In the genomic region with DNA sequence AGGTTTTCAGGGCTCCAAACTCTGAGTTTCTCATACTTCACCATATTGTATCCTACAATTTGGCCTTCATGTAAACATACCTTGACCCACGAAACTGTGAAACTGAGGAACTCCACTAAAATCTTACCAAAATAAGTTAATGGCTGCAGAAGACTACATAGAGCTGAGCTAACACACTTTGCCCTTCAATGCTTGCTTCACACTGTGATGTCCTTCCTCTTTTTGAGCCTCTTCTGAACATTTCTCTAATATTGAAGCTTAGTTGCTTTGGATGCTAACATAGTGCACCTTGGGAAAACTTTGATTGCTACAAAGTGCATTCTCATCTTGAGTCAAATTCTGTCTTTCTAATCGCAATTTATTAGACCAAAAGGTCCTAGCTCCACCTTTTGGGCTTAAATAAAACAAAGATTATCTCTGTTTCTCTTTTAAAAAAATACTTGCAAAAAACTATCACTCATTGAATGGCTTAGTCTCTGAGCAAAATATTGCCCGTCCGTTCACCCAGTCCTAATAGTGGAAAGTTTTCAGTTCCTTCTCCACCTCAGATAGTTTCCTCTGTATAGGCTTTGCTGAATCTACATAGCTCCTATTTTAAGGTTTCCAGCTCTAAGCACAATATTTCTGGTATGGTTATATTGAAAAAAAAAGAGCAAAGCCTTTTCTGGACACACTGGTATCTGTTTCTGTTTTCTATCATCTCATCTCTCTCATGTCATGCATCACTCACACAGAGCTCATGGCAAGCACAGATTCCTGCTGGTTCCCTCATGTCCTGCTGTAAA, we compare ENCODE assay signal across 18 cellular contexts.
DNase-seq lines count a peak whose midpoint lies in the region; ATAC-seq and TF ChIP-seq lines count a peak whose summit lies in the region.
"Had no signal": no experiment of that assay in that cellular context is flagged by ENCODE, and none has a peak within 500 bp of the region (broad histone marks: within the 10 kb centered on the region; RNA-seq: fewer than 3 reads in every experiment).

No MANE protein-coding gene starts in this region.

- H2AK5ac ChIP-seq in mesendoderm (ENCODE audit: low read length), result no peak overlapping the region

- H3K79me2 ChIP-seq in PC-9 (ENCODE audit: low read depth) (no peaks in the 10 kb centered on the region), mesendoderm (ENCODE audit: control insufficient read depth, insufficient read depth, low read length) (no peaks in the 10 kb centered on the region)

- H3K18ac ChIP-seq in mesendoderm (ENCODE audit: low read length), result no peak overlapping the region

- H3K36me3 ChIP-seq in PC-9 (ENCODE audit: low read depth) (no peaks in the 10 kb centered on the region), mesendoderm (ENCODE audit: control insufficient read depth, insufficient read depth, low read length) (no peaks in the 10 kb centered on the region)
- H3K36me3 ChIP-seq: upper lobe of left lung had no signal

- no peak overlapping the region for H3K9ac ChIP-seq in mesendoderm (ENCODE audit: low read length)

- H3K9me3 ChIP-seq in PC-9 (ENCODE audit: insufficient read depth, low read depth), result no peaks in the 10 kb centered on the region
- H3K9me3 ChIP-seq: upper lobe of left lung had no signal

- H2BK15ac ChIP-seq in mesendoderm (replicated peaks; ENCODE audit: low read depth), result no peak overlapping the region

- CTCF ChIA-PET in PC-9 (lab: Charles Lee), result no interaction called here

- H4K5ac ChIP-seq in mesendoderm (ENCODE audit: low read length), result no peak overlapping the region

- intact Hi-C loops in PC-9 (cut with micrococcal nuclease; ENCODE audit: unreplicated experiment), result no loop called here

- H3K23ac ChIP-seq in mesendoderm (ENCODE audit: low read length), result no peak overlapping the region

- H3K4me1 ChIP-seq in PC-9 (replicated peaks; ENCODE audit: insufficient read depth) (no peaks in the 10 kb centered on the region), mesendoderm (ENCODE audit: control insufficient read depth, low read depth, low read length) (no peaks in the 10 kb centered on the region)
- H3K4me1 ChIP-seq: upper lobe of left lung had no signal

- H4K20me1 ChIP-seq in PC-9 (ENCODE audit: insufficient read depth), result no peaks in the 10 kb centered on the region

- H3K4ac ChIP-seq in mesendoderm (ENCODE audit: low read depth, low read length), result no peak overlapping the region

- no peaks in the 10 kb centered on the region for H3K79me1 ChIP-seq in mesendoderm (ENCODE audit: low read length)

- H3K56ac ChIP-seq in mesendoderm (ENCODE audit: low read length), result no peak overlapping the region

- no peaks in the 10 kb centered on the region for H3K27me3 ChIP-seq in PC-9 (ENCODE audit: insufficient read depth, low read depth)
- no peaks in the 10 kb centered on the region for H3K27me3 ChIP-seq in mesendoderm (ENCODE audit: insufficient read depth, low read length, poor library complexity)
- H3K27me3 ChIP-seq: upper lobe of left lung had no signal

- TF ChIP-seq CTCF in GM10266 (IDR thresholded peaks at IDR 0.05; ENCODE audit: control insufficient read depth, insufficient read depth, low read depth, missing control alignments) (no peak), PC-9 (conservative IDR thresholded peaks at IDR 0.05) (no peak)

- H2BK5ac ChIP-seq in mesendoderm (ENCODE audit: low read length), result no peak overlapping the region

- H3F3A ChIP-seq in PC-9 (ENCODE audit: insufficient read depth, low read depth), result no peaks in the 10 kb centered on the region

- ATAC-seq in GM19395 (IDR thresholded peaks at IDR 0.05; ENCODE audit: unreplicated experiment) (peak; percentile 73), HG02938 (IDR thresholded peaks at IDR 0.05; ENCODE audit: unreplicated experiment) (peak; percentile 53)

- no peak overlapping the region for H3K27ac ChIP-seq in PC-9
- H3K27ac ChIP-seq in mesendoderm (ENCODE audit: low read depth, low read length), result no peak overlapping the region
- H3K27ac ChIP-seq: RWPE1, upper lobe of left lung had no signal

- no peaks in the 10 kb centered on the region for H3K9me2 ChIP-seq in PC-9 (ENCODE audit: insufficient read depth)

- no TSS peak for BruUV-seq in PC-9 (replicated peaks; lab: Mats Ljungman, UMichigan)

- H3K4me2 ChIP-seq in PC-9, result no peak overlapping the region
- no peak overlapping the region for H3K4me2 ChIP-seq in mesendoderm (ENCODE audit: low read length)

- H2BK120ac ChIP-seq in mesendoderm (ENCODE audit: low read depth, low read length), result no peak overlapping the region

- peak; percentile 6 for DNase-seq in GM10266 (ENCODE audit: extremely low spot score)
- DNase-seq in OCI-M1 (lab: John Stamatoyannopoulos, UW), result peak; percentile 16
- DNase-seq in PC-9, result no peak
- no peak for DNase-seq in mesendoderm
- no peak for DNase-seq in activated naive CD4-positive, alpha-beta T cell (lab: John Stamatoyannopoulos, UW)
- DNase-seq in activated CD4-positive, alpha-beta T cell treated with anti-CD3 and anti-CD28 coated beads, Interleukin-2, amount 50 U/mL, for 1 hour, result no peak
- DNase-seq: activated CD4-positive, alpha-beta memory T cell treated with anti-CD3 and anti-CD28 coated beads for 36 hours; activated effector memory CD4-positive, alpha-beta T cell treated with Interleukin-2 at 50 U/mL for 16 hours; effector CD4-positive, alpha-beta T cell; foreskin fibroblast; GF-D8; NCI-H1105; NCI-H510A; stimulated activated CD4-positive, alpha-beta T cell treated with anti-CD3 and anti-CD28 coated beads, Interleukin-15, amount 100 ng/mL, for 24 hours; upper lobe of left lung had no signal

- no peak overlapping the region for H4K8ac ChIP-seq in mesendoderm (ENCODE audit: low read depth, low read length)

- no peak overlapping the region for H2AFZ ChIP-seq in PC-9

- POLR2A ChIA-PET in PC-9 (lab: Charles Lee; ENCODE audit: unreplicated experiment), result no interaction called here

- H3K4me3 ChIP-seq in PC-9 (no peak overlapping the region), mesendoderm (ENCODE audit: low read length) (no peak overlapping the region)
- H3K4me3 ChIP-seq: upper lobe of left lung had no signal

- no CpG with 5 or more reads among the region's 4 CpGs for WGBS in mesendoderm (ENCODE audit: extremely low coverage, insufficient coverage, low lambda C conversion rate)

Comparison
In these comparisons a context has a peak if more than half of its experiments do, and no peak if none do; other contexts are left out.
1. DNase-seq: peak in GM10266 (single experiment) and OCI-M1 (single experiment); none in PC-9 (0 of 2), mesendoderm (single experiment), activated naive CD4-positive, alpha-beta T cell (0 of 4) and activated CD4-positive, alpha-beta T cell treated with anti-CD3 and anti-CD28 coated beads, Interleukin-2, amount 50 U/mL, for 1 hour (single experiment).